Comparison of ENCODE assay signal across 19 cellular contexts in the genomic region with DNA sequence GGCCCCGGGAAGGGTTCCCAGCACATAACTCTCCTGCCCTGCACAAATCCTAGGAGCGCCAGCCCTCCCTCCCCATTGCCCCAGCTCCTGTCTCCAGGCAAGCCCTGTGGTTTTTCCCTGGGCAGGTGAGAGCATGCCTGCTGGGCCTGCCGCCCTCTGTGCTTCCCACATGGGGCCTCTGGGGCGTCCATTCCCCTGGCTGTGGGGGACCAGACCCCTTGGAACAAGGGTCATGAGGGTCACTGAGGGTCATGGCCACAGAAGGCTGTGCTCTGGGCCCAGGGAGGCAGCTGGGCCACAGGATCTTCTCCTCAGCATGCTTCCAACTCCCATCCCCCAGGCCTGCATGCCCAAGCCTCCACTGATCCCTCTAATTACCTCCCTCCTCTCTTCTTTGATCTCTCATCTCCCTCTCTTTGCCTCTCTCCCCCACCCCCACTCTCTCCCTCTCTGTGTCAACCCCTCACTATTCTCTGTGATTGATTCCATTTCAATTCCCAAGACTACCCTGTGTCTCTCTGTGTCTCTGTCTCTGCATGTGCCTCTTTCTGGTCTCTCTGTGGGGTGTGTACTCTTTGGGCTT. TPM values are rescaled to one million over a fixed set of nuclear protein-coding genes. Genes with fewer than 3 reads are reported as not detected.
DNase-seq lines count a peak whose midpoint lies in the region; ATAC-seq, FAIRE-seq and TF ChIP-seq lines count a peak whose summit lies in the region.
"Had no signal": no experiment of that assay in that cellular context is flagged by ENCODE, and none has a peak within 500 bp of the region (broad histone marks: within the 10 kb centered on the region; RNA-seq: fewer than 3 reads in every experiment).

No MANE protein-coding gene starts in this region.

- peaks cover 34% of the 10 kb centered on the region; the same call in 1 of the 2 replicates for H3K36me3 ChIP-seq in KOPT-K1 (ENCODE audit: insufficient read depth, low read length)
- no peaks in the 10 kb centered on the region for H3K36me3 ChIP-seq in naive thymus-derived CD4-positive, alpha-beta T cell (ENCODE audit: control insufficient read depth in 2 of 3, insufficient read depth in 3 of 3, low read length in 3 of 3)
- H3K36me3 ChIP-seq: vagina had no signal

- peaks cover 11% of the 10 kb centered on the region for H3K27me3 Mint-ChIP-seq in WTC11 (ENCODE audit: low read depth)
- peaks cover 15 to 43% (median 26%) of the 10 kb centered on the region in 5 donors for H3K27me3 Mint-ChIP-seq in naive thymus-derived CD4-positive, alpha-beta T cell
- H3K27me3 Mint-ChIP-seq in activated CD4-positive, alpha-beta memory T cell treated with anti-CD3 and anti-CD28 coated beads for 36 hours = peaks cover 27% of the 10 kb centered on the region

- DNase-seq in 8988T (peak; percentile 3), WTC11 (ENCODE audit: low spot score) (no peak), left kidney (ENCODE audit: low read depth, low spot score) (peak; percentile 62), urothelium cell line (ENCODE audit: low spot score) (no peak), substantia nigra (lab: John Stamatoyannopoulos, UW) (no peak)
- no peak for DNase-seq in naive thymus-derived CD4-positive, alpha-beta T cell
- DNase-seq in activated CD4-positive, alpha-beta memory T cell treated with anti-CD3 and anti-CD28 coated beads for 36 hours = no peak
- DNase-seq: activated CD8-positive, alpha-beta T cell treated with anti-CD3 and anti-CD28 coated beads for 36 hours; activated naive CD4-positive, alpha-beta T cell treated with anti-CD3 and anti-CD28 coated beads, Interleukin-2, amount 50 U/mL, for 16 hours; DND-41; esophagus squamous epithelium; NCI-H226; RPMI8226; stimulated activated CD4-positive, alpha-beta T cell treated with anti-CD3 and anti-CD28 coated beads, Interleukin-4, amount 100 ng/mL, for 1 hour had no signal

- no peak overlapping the region for H3K27ac Mint-ChIP-seq in WTC11
- no peak overlapping the region for H3K27ac Mint-ChIP-seq in naive thymus-derived CD4-positive, alpha-beta T cell
- no peak overlapping the region for H3K27ac Mint-ChIP-seq in activated CD4-positive, alpha-beta memory T cell treated with anti-CD3 and anti-CD28 coated beads for 36 hours
- H3K27ac Mint-ChIP-seq: activated CD8-positive, alpha-beta T cell treated with anti-CD3 and anti-CD28 coated beads for 36 hours; stimulated activated effector memory CD8-positive, alpha-beta T cell treated with anti-CD3 and anti-CD28 coated beads, Interleukin-12 subunit alpha, Interleukin-12 subunit beta, amount 100 ng/mL, for 72 hours had no signal

- H3K4me3 ChIP-seq in naive thymus-derived CD4-positive, alpha-beta T cell (ENCODE audit: low read length) = no peak overlapping the region
- H3K4me3 ChIP-seq: esophagus squamous epithelium, GM12878, vagina had no signal

- ATAC-seq in WTC11 = peak; percentile 17
- ATAC-seq in naive thymus-derived CD4-positive, alpha-beta T cell = no peak
- ATAC-seq: activated CD8-positive, alpha-beta T cell treated with anti-CD3 and anti-CD28 coated beads for 36 hours; GM12878; stimulated activated effector memory CD8-positive, alpha-beta T cell treated with anti-CD3 and anti-CD28 coated beads, Interleukin-12 subunit alpha, Interleukin-12 subunit beta, amount 100 ng/mL, for 72 hours had no signal

- H3K9me3 ChIP-seq in KOPT-K1 (ENCODE audit: insufficient read depth, low read length, poor library complexity, severe bottlenecking) = no peaks in the 10 kb centered on the region
- no peaks in the 10 kb centered on the region for H3K9me3 ChIP-seq in naive thymus-derived CD4-positive, alpha-beta T cell (ENCODE audit: control insufficient read depth in 2 of 3, low read length in 3 of 3)
- H3K9me3 ChIP-seq: esophagus squamous epithelium, vagina had no signal

- no peaks in the 10 kb centered on the region for H3K9me3 Mint-ChIP-seq in WTC11
- peaks cover 0 to 3% (median 0%) of the 10 kb centered on the region in 11 donors for H3K9me3 Mint-ChIP-seq in naive thymus-derived CD4-positive, alpha-beta T cell
- H3K9me3 Mint-ChIP-seq in activated CD4-positive, alpha-beta memory T cell treated with anti-CD3 and anti-CD28 coated beads for 36 hours = no peaks in the 10 kb centered on the region
- H3K9me3 Mint-ChIP-seq: activated CD8-positive, alpha-beta T cell treated with anti-CD3 and anti-CD28 coated beads for 36 hours; stimulated activated effector memory CD8-positive, alpha-beta T cell treated with anti-CD3 and anti-CD28 coated beads, Interleukin-12 subunit alpha, Interleukin-12 subunit beta, amount 100 ng/mL, for 72 hours had no signal

- CTCF ChIA-PET in WTC11 (lab: Charles Lee) = interaction anchor here (0.6 to 2.5 kb wide), 10 partner anchors 13 to 239 kb away, joined by 3 to 13 read pairs (median 4); a partner anchor contains a TSS
- CTCF ChIA-PET in naive thymus-derived CD4-positive, alpha-beta T cell (lab: Charles Lee) = no interaction called here
- CTCF ChIA-PET in activated CD4-positive, alpha-beta memory T cell treated with anti-CD3 and anti-CD28 coated beads for 36 hours (lab: Charles Lee) = no interaction called here

- no peak for FAIRE-seq in urothelium cell line (lab: Jason Lieb, UNC)
- FAIRE-seq: GM12878 had no signal

- POLR2A ChIA-PET in WTC11 (lab: Charles Lee) = interaction anchor here (0.6 kb wide), 1 partner anchor 1490 kb away, joined by 3 read pairs; no protein-coding TSS in a partner anchor
- POLR2A ChIA-PET in naive thymus-derived CD4-positive, alpha-beta T cell (lab: Charles Lee) = no interaction called here
- POLR2A ChIA-PET in activated CD4-positive, alpha-beta memory T cell treated with anti-CD3 and anti-CD28 coated beads for 36 hours (lab: Charles Lee) = no interaction called here

- TF ChIP-seq CTCF in WTC11 (IDR thresholded peaks at IDR 0.05) = no peak

- H3K4me1 Mint-ChIP-seq in WTC11 = peaks cover 67% of the 10 kb centered on the region
- H3K4me1 Mint-ChIP-seq in naive thymus-derived CD4-positive, alpha-beta T cell = peaks cover 0 to 5% (median 0%) of the 10 kb centered on the region in 7 donors
- H3K4me1 Mint-ChIP-seq in activated CD4-positive, alpha-beta memory T cell treated with anti-CD3 and anti-CD28 coated beads for 36 hours (ENCODE audit: low read depth) = no peaks in the 10 kb centered on the region

- H3K36me3 Mint-ChIP-seq in WTC11 = peaks cover 35% of the 10 kb centered on the region
- no peaks in the 10 kb centered on the region for H3K36me3 Mint-ChIP-seq in naive thymus-derived CD4-positive, alpha-beta T cell
- no peaks in the 10 kb centered on the region for H3K36me3 Mint-ChIP-seq in activated CD4-positive, alpha-beta memory T cell treated with anti-CD3 and anti-CD28 coated beads for 36 hours
- H3K36me3 Mint-ChIP-seq: stimulated activated effector memory CD8-positive, alpha-beta T cell treated with anti-CD3 and anti-CD28 coated beads, Interleukin-12 subunit alpha, Interleukin-12 subunit beta, amount 100 ng/mL, for 72 hours had no signal

- intact Hi-C loops in naive thymus-derived CD4-positive, alpha-beta T cell (cut with micrococcal nuclease) = no loop called here
- intact Hi-C loops in activated CD4-positive, alpha-beta memory T cell treated with anti-CD3 and anti-CD28 coated beads for 36 hours (cut with micrococcal nuclease) = no loop called here

- peak overlapping the region; percentile 13 for H3K4me3 Mint-ChIP-seq in WTC11
- H3K4me3 Mint-ChIP-seq in naive thymus-derived CD4-positive, alpha-beta T cell = no peak overlapping the region
- H3K4me3 Mint-ChIP-seq in activated CD4-positive, alpha-beta memory T cell treated with anti-CD3 and anti-CD28 coated beads for 36 hours = no peak overlapping the region
- H3K4me3 Mint-ChIP-seq: activated CD8-positive, alpha-beta T cell treated with anti-CD3 and anti-CD28 coated beads for 36 hours; stimulated activated effector memory CD8-positive, alpha-beta T cell treated with anti-CD3 and anti-CD28 coated beads, Interleukin-12 subunit alpha, Interleukin-12 subunit beta, amount 100 ng/mL, for 72 hours had no signal

- H3K4me1 ChIP-seq in naive thymus-derived CD4-positive, alpha-beta T cell (ENCODE audit: control insufficient read depth in 2 of 2, insufficient read depth in 2 of 2, low read length in 2 of 2) = no peaks in the 10 kb centered on the region

- no peaks in the 10 kb centered on the region for H3K27me3 ChIP-seq in naive thymus-derived CD4-positive, alpha-beta T cell (ENCODE audit: control insufficient read depth in 2 of 2, insufficient read depth in 2 of 2, low read length in 2 of 2)
- H3K27me3 ChIP-seq: vagina had no signal

- H3K27ac ChIP-seq in KOPT-K1 (ENCODE audit: low read depth, low read length, poor library complexity, severe bottlenecking) (peak overlapping the region; percentile 16), substantia nigra (ENCODE audit: low read depth, low read length, poor library complexity, severe bottlenecking) (no peak overlapping the region)
- H3K27ac ChIP-seq in naive thymus-derived CD4-positive, alpha-beta T cell (ENCODE audit: low read depth, low read length) = no peak overlapping the region
- H3K27ac ChIP-seq: esophagus squamous epithelium, KMS-11, vagina had no signal

TF ChIP-seq in WTC11, 78 proteins besides CTCF, POLR2A, EP300 and RAD21:
- TF ChIP-seq, protein P1, sequence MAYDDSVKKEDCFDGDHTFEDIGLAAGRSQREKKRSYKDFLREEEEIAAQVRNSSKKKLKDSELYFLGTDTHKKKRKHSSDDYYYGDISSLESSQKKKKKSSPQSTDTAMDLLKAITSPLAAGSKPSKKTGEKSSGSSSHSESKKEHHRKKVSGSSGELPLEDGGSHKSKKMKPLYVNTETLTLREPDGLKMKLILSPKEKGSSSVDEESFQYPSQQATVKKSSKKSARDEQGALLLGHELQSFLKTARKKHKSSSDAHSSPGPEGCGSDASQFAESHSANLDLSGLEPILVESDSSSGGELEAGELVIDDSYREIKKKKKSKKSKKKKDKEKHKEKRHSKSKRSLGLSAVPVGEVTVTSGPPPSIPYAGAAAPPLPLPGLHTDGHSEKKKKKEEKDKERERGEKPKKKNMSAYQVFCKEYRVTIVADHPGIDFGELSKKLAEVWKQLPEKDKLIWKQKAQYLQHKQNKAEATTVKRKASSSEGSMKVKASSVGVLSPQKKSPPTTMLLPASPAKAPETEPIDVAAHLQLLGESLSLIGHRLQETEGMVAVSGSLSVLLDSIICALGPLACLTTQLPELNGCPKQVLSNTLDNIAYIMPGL (CRISPR knock-in tag; IDR thresholded peaks at IDR 0.05) = no peak
- TF ChIP-seq RORB (CRISPR knock-in tag; IDR thresholded peaks at IDR 0.05) (no peak), ZNF423 (CRISPR knock-in tag; IDR thresholded peaks at IDR 0.05) (peak; percentile 3; the same call in 1 of the 2 replicates), ZNF263 (CRISPR knock-in tag; IDR thresholded peaks at IDR 0.05; ENCODE audit: low read depth) (peak; percentile 73; the same call in 1 of the 2 replicates), ZNF219 (CRISPR knock-in tag; IDR thresholded peaks at IDR 0.05; ENCODE audit: borderline replicate concordance) (no peak)

RNA-seq across cellular contexts. Expression of a gene that starts 6.1 kb away (rescaled TPM):
- total RNA-seq in WTC11 (2021) = 63.2 to 86.2 TPM (median 74.6 TPM) in 3 replicates
- not detected for total RNA-seq in naive thymus-derived CD4-positive, alpha-beta T cell
- polyA plus RNA-seq in naive thymus-derived CD4-positive, alpha-beta T cell = not detected
- total RNA-seq in activated CD4-positive, alpha-beta memory T cell treated with anti-CD3 and anti-CD28 coated beads for 36 hours = not detected
- total RNA-seq: activated CD8-positive, alpha-beta T cell treated with anti-CD3 and anti-CD28 coated beads for 36 hours; GM12878 had no signal
- polyA plus RNA-seq: GM12878 had no signal

Comparison
In these comparisons a context has a peak if more than half of its experiments do, and no peak if none do; other contexts are left out.
1. DNase-seq: peak in 8988T (single experiment) and left kidney (single experiment); none in WTC11 (single experiment), urothelium cell line (single experiment), naive thymus-derived CD4-positive, alpha-beta T cell (0 of 9), substantia nigra (0 of 49) and activated CD4-positive, alpha-beta memory T cell treated with anti-CD3 and anti-CD28 coated beads for 36 hours (single experiment).
2. RNA of a gene that starts 6.1 kb away (total RNA-seq): 63.2 to 86.2 TPM in WTC11; not detected in naive thymus-derived CD4-positive, alpha-beta T cell and not detected in activated CD4-positive, alpha-beta memory T cell treated with anti-CD3 and anti-CD28 coated beads for 36 hours; every median in the first group is over 10 times any median in the second.